ENCODE assay signal across 7 cellular contexts in the genomic region with DNA sequence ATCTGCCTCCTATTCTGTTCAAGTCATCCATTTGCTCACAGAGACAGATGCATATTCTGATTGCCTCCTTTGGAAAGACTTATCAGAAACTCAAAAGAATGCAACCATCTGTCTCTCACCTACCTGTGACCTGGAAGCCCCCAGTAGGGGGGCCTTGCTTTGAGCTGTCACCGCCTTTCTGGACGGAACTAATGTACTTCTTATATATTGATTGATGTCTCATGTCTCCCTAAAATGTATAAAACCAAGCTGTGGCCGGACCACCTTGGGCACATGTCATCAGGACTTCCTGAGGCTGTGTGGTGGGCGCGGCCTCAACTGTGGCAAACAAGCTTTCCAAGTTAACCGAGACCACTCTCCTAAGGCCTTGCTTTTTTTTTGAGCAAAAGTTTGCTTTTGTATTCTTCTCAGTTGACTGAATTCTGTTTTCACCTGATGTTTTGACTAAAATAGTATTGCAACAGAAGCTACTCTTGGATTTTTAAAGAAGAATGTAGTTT.
DNase-seq lines count a peak whose midpoint lies in the region; ATAC-seq, FAIRE-seq and TF ChIP-seq lines count a peak whose summit lies in the region.
"Not testable (repeated sequence)": the region's sequence is repeated elsewhere in the genome, so short reads cannot be mapped to it uniquely, and the experiment has no call there.

No MANE protein-coding gene starts in this region.

- TF ChIP-seq EP300 in GM12878 (IDR thresholded peaks at IDR 0.05; ENCODE audit: borderline replicate concordance in 1 of 2, control insufficient read depth in 1 of 2, low read depth in 2 of 2, low read length in 2 of 2), result not testable (repeated sequence)

- not testable (repeated sequence) for H3K23me2 ChIP-seq in H9 (ENCODE audit: insufficient read length, low read depth, low read length, poor library complexity, severe bottlenecking)

- not testable (repeated sequence) for H3K56ac ChIP-seq in H9 (ENCODE audit: insufficient read length, low read depth, low read length)

- ATAC-seq in GM12878, result peak; percentile 5; the same call in 1 of the 3 replicates

- H2AFZ ChIP-seq in H9 (ENCODE audit: low read length); GM12878 (ENCODE audit: control insufficient read depth, low read depth, low read length): not testable (repeated sequence)
- H2AFZ ChIP-seq in OCI-LY7 (ENCODE audit: low read length), result peak overlapping the region; percentile 62

- intact Hi-C loops in OCI-LY7 (cut with micrococcal nuclease; ENCODE audit: unreplicated experiment), result not testable (repeated sequence)
- intact Hi-C loops in GM12878 (cut with micrococcal nuclease; ENCODE audit: unreplicated experiment), result loop anchor here (5.0 kb wide), 1 partner anchor 59 kb away; no protein-coding TSS in a partner anchor

- not testable (repeated sequence) for H3K23ac ChIP-seq in H9 (ENCODE audit: insufficient read length, low read depth, low read length)

- peak; percentile 55 for DNase-seq in H9
- peak; percentile 66 for DNase-seq in NCI-H526 treated with DMSO at 0.1 percent for 48 hours (lab: John Stamatoyannopoulos, UW)
- not testable (repeated sequence) for DNase-seq in OCI-LY7 (ENCODE audit: low spot score); GM12878 (ENCODE audit: low read depth, low spot score); mesothelial cell of epicardium (ENCODE audit: low spot score in 2 of 2, unreplicated experiment in 2 of 2)

- in situ Hi-C loops in GM12878 (cut with MboI), result not testable (repeated sequence)

- peak overlapping the region; percentile 16; the same call in 1 of the 2 replicates for H3K27ac ChIP-seq in DOHH2 (ENCODE audit: low read depth, low read length)
- H3K27ac ChIP-seq in H9 (ENCODE audit: insufficient read length, low read depth, low read length), result peak overlapping the region; percentile 72
- peak overlapping the region; percentile 97 for H3K27ac ChIP-seq in OCI-LY7 (ENCODE audit: low read depth, low read length, poor library complexity, severe bottlenecking)
- H3K27ac ChIP-seq in GM12878 (ENCODE audit: control insufficient read depth, insufficient read depth), result not testable (repeated sequence)

- H3K27ac Mint-ChIP-seq in H9 (peak overlapping the region; percentile 77 to 97 (median 94)), mesothelial cell of epicardium (peak overlapping the region; percentile 86)

- not testable (repeated sequence) for H3K27me3 ChIP-seq in DOHH2 (ENCODE audit: control insufficient read depth, low read length); H9 (ENCODE audit: insufficient read depth, low read length); GM12878 (replicated peaks in 1 of 2; ENCODE audit: control insufficient read depth in 2 of 2, insufficient read depth in 2 of 2, low read length in 1 of 2); iPS-15b (ENCODE audit: control insufficient read depth, insufficient read depth, low read length)

- CTCF ChIA-PET in OCI-LY7 (lab: Charles Lee; ENCODE audit: unreplicated experiment); GM12878 (lab: Yijun Ruan, JAX): not testable (repeated sequence)

- not testable (repeated sequence) for H3K4ac ChIP-seq in H9 (ENCODE audit: low read depth, low read length)

- H4K5ac ChIP-seq in H9 (ENCODE audit: insufficient read length, low read depth, low read length), result not testable (repeated sequence)

- H3K14ac ChIP-seq in H9 (ENCODE audit: insufficient read depth, low read length), result not testable (repeated sequence)

- not testable (repeated sequence) for H3K9me3 ChIP-seq in DOHH2 (ENCODE audit: control insufficient read depth, insufficient read depth, low read length); H9 (ENCODE audit: control insufficient read depth, low read depth, low read length); OCI-LY7 (ENCODE audit: low read length); GM12878 (replicated peaks; ENCODE audit: control insufficient read depth, insufficient read depth, low read length); iPS-15b (ENCODE audit: control insufficient read depth, insufficient read depth, low read length)

- H3T11ph ChIP-seq in H9 (ENCODE audit: low read length), result not testable (repeated sequence)

- not testable (repeated sequence) for TF ChIP-seq RAD21 in GM12878 (IDR thresholded peaks at IDR 0.05; ENCODE audit: insufficient read depth, low read depth, low read length)

- H3K79me1 ChIP-seq in H9 (ENCODE audit: insufficient read depth, low read depth, low read length, poor library complexity, severe bottlenecking), result not testable (repeated sequence)

- H4K20me1 ChIP-seq in DOHH2 (ENCODE audit: control insufficient read depth, insufficient read depth, low read depth, low read length); H9 (ENCODE audit: control insufficient read depth, insufficient read depth, insufficient read length); OCI-LY7 (ENCODE audit: insufficient read depth, low read length); GM12878 (ENCODE audit: control insufficient read depth, insufficient read depth): not testable (repeated sequence)

- H3K36me3 ChIP-seq in DOHH2 (ENCODE audit: control insufficient read depth, low read length); OCI-LY7 (ENCODE audit: insufficient read depth, low read length); GM12878 (ENCODE audit: control insufficient read depth in 2 of 2, insufficient read depth in 2 of 2, low read length in 1 of 2); iPS-15b (ENCODE audit: control insufficient read depth, insufficient read depth, low read length): not testable (repeated sequence)

- peaks cover 15% of the 10 kb centered on the region for H3K79me2 ChIP-seq in DOHH2 (ENCODE audit: control insufficient read depth, low read length)
- H3K79me2 ChIP-seq in H9 (ENCODE audit: insufficient read depth, low read length); GM12878 (ENCODE audit: control insufficient read depth, insufficient read depth, low read length): not testable (repeated sequence)
- peaks cover 19% of the 10 kb centered on the region for H3K79me2 ChIP-seq in OCI-LY7 (ENCODE audit: insufficient read depth, low read depth, low read length)

- FAIRE-seq in GM12878 (lab: Jason Lieb, UNC), result not testable (repeated sequence)

- H3K18ac ChIP-seq in H9 (ENCODE audit: insufficient read length, low read depth, low read length), result peak overlapping the region; percentile 70

- H3K9me3 Mint-ChIP-seq in H9, mesothelial cell of epicardium: not testable (repeated sequence)

- H3K9me2 ChIP-seq in DOHH2 (replicated peaks; ENCODE audit: control insufficient read depth, low read length); OCI-LY7 (ENCODE audit: insufficient read depth, low read length): not testable (repeated sequence)

- SMC1A ChIA-PET in GM12878 (lab: Charles Lee; ENCODE audit: uncharacterized antibody, unreplicated experiment), result interaction anchor here (1.2 to 4.8 kb wide), 6 partner anchors 9 to 27 kb away, joined by 3 to 32 read pairs (median 6); no protein-coding TSS in a partner anchor

- H2BK120ac ChIP-seq in H9 (ENCODE audit: low read depth, low read length, poor library complexity, severe bottlenecking), result not testable (repeated sequence)

- BruUV-seq in OCI-LY7 (replicated peaks; lab: Mats Ljungman, UMichigan); GM12878 (replicated peaks; lab: Mats Ljungman, UMichigan): not testable (repeated sequence)

- H3K4me1 ChIP-seq in DOHH2 (ENCODE audit: control insufficient read depth, low read length) (peaks cover 42% of the 10 kb centered on the region), OCI-LY7 (ENCODE audit: insufficient read depth, low read length, poor library complexity, severe bottlenecking) (peaks cover 48% of the 10 kb centered on the region), iPS-15b (ENCODE audit: control insufficient read depth, insufficient read depth, low read length) (peaks cover 29% of the 10 kb centered on the region)
- H3K4me1 ChIP-seq in H9 (ENCODE audit: insufficient read depth, low read length); GM12878 (ENCODE audit: control insufficient read depth, insufficient read depth, low read length): not testable (repeated sequence)

- H3K4me2 ChIP-seq in DOHH2 (ENCODE audit: low read length); GM12878 (ENCODE audit: control insufficient read depth, insufficient read depth): not testable (repeated sequence)
- H3K4me2 ChIP-seq in H9 (ENCODE audit: insufficient read depth, insufficient read length, low read length), result peak overlapping the region; percentile 74
- peak overlapping the region; percentile 42; the same call in 1 of the 2 replicates for H3K4me2 ChIP-seq in OCI-LY7 (ENCODE audit: low read length)

- H3K9ac ChIP-seq in H9 (ENCODE audit: extremely low read depth, insufficient read length, low read length); GM12878 (ENCODE audit: control insufficient read depth, insufficient read depth, low read length); iPS-15b (ENCODE audit: low read depth, low read length): not testable (repeated sequence)

- TF ChIP-seq CTCF in DOHH2 (IDR thresholded peaks at IDR 0.05; ENCODE audit: low read depth, low read length, poor library complexity, severe bottlenecking); H9 (conservative IDR thresholded peaks at IDR 0.05); OCI-LY7 (conservative IDR thresholded peaks at IDR 0.05; ENCODE audit: low read length); GM12878 (IDR thresholded peaks at IDR 0.05 in 2 of 3, conservative IDR thresholded peaks at IDR 0.05 in 1 of 3; ENCODE audit: control insufficient read depth in 2 of 3, extremely low read depth in 1 of 3, insufficient read depth in 1 of 3, low read depth in 3 of 3, low read length in 3 of 3); mesothelial cell of epicardium (IDR thresholded peaks at IDR 0.05; ENCODE audit: unreplicated experiment): not testable (repeated sequence)

- RAD21 ChIA-PET in GM12878 (lab: Charles Lee; ENCODE audit: unreplicated experiment), result interaction anchor here (1.0 to 2.7 kb wide), 2 partner anchors 64 to 440 kb away, joined by 3 to 9 read pairs; no protein-coding TSS in a partner anchor

- H2BK15ac ChIP-seq in H9 (ENCODE audit: low read depth, low read length), result not testable (repeated sequence)

- H4K8ac ChIP-seq in H9 (replicated peaks; ENCODE audit: insufficient read length, low read depth, low read length), result not testable (repeated sequence)

- POLR2A ChIA-PET in OCI-LY7 (lab: Charles Lee) (interaction anchor here (0.6 to 1.7 kb wide), 4 partner anchors 9 to 416 kb away, joined by 3 to 7 read pairs (median 3); no protein-coding TSS in a partner anchor), GM12878 (lab: Charles Lee) (interaction anchor here (0.6 kb wide), 1 partner anchor 14 kb away, joined by 4 read pairs; no protein-coding TSS in a partner anchor)

- not testable (repeated sequence) for H2BK5ac ChIP-seq in H9 (ENCODE audit: insufficient read length, low read length)

- TF ChIP-seq POLR2A in GM12878 (IDR thresholded peaks at IDR 0.05; ENCODE audit: low read depth, low read length), result not testable (repeated sequence)

- no CpG with 5 or more reads among the region's 6 CpGs for WGBS in H9 (ENCODE audit: extremely low coverage, insufficient read length, low lambda C conversion rate)
- WGBS in GM12878 (ENCODE audit: insufficient coverage, insufficient replicate concordance, low lambda C conversion rate, missing lambda C conversion rate), result 74% methylated on average over 6 of the region's 6 CpGs

- peak overlapping the region; percentile 23 for H2BK12ac ChIP-seq in H9 (ENCODE audit: insufficient read length, low read depth, low read length)

- H3K27me3 Mint-ChIP-seq in H9 (ENCODE audit: low read depth); mesothelial cell of epicardium (ENCODE audit: low read depth): not testable (repeated sequence)

- H3K4me3 Mint-ChIP-seq in H9, result peak overlapping the region; percentile 42 to 49; a peak in 4 of 5 replicates
- H3K4me3 Mint-ChIP-seq in mesothelial cell of epicardium, result not testable (repeated sequence)

- H2BK20ac ChIP-seq in H9 (ENCODE audit: low read depth, low read length, poor library complexity, severe bottlenecking), result peak overlapping the region; percentile 45

- not testable (repeated sequence) for H2AK5ac ChIP-seq in H9 (ENCODE audit: insufficient read length, low read length)

- H3F3A ChIP-seq in DOHH2 (ENCODE audit: control insufficient read depth, insufficient read depth), result not testable (repeated sequence)

- not testable (repeated sequence) for H3K4me3 ChIP-seq in DOHH2 (ENCODE audit: low read length); OCI-LY7 (ENCODE audit: low read depth, low read length, poor library complexity, severe bottlenecking); GM12878
- H3K4me3 ChIP-seq in iPS-15b (ENCODE audit: low read depth, low read length), result peak overlapping the region; percentile 24

- H4K91ac ChIP-seq in H9 (ENCODE audit: insufficient read length, low read depth, low read length), result peak overlapping the region; percentile 41

- not testable (repeated sequence) for H3K36me3 Mint-ChIP-seq in H9 (ENCODE audit: insufficient read depth in 1 of 3, low read depth in 3 of 3); mesothelial cell of epicardium

- peaks cover 57 to 60% of the 10 kb centered on the region in 2 experiments for H3K4me1 Mint-ChIP-seq in H9
- peaks cover 28% of the 10 kb centered on the region for H3K4me1 Mint-ChIP-seq in mesothelial cell of epicardium
